In the genomic region with DNA sequence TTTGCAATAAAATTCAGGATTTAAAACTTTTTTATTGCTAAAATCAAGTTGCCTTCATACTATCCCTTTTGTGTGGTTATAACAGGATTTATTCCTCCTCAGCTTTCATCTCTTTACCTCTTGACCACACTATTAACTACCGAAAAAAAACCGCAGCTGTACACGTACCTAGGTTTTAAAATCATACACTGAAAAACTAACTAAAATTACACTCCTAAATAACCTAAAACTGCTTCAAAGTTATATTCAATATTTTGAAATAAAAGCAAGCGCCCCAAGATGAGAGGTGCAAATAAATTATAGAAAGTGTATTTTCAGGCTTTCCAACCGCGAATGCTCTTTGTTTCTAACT, we compare ENCODE assay signal across 8 cellular contexts. TPM values are rescaled to one million over a fixed set of nuclear protein-coding genes. Genes with fewer than 3 reads are reported as not detected.
DNase-seq lines count a peak whose midpoint lies in the region; ATAC-seq, FAIRE-seq and TF ChIP-seq lines count a peak whose summit lies in the region.

No MANE protein-coding gene starts in this region.

- no peak for ATAC-seq in HG03097 (IDR thresholded peaks at IDR 0.05; ENCODE audit: low FRiP score, unreplicated experiment)

- WGBS in thymus: 21% methylated on average over 6 of the region's 6 CpGs

- peak overlapping the region; percentile 86 for H3K27ac Mint-ChIP-seq in activated CD4-positive, alpha-beta T cell treated with anti-CD3 and anti-CD28 coated beads, Interleukin-2, amount 10 ng/mL, durations not matched to agents 7 days and 5 days
- H3K27ac Mint-ChIP-seq in activated T-helper 1 cell treated with anti-CD3 and anti-CD28 coated beads, Interleukin-12 subunit alpha, Interleukin-12 subunit beta, Interleukin-2, Interleukin-4 antibody, amounts not matched to agents 30 ng/mL and 10 ng/mL and 1 ng/mL, durations not matched to agents 14 hours and 24 hours and 36 hours: no peak overlapping the region

- peak overlapping the region; percentile 60 to 84 (median 81) for H3K4me3 ChIP-seq in keratinocyte (ENCODE audit: control insufficient read depth in 2 of 3, extremely low read depth in 1 of 3, insufficient read depth in 2 of 3, low read depth in 1 of 3, low read length in 3 of 3)
- peak overlapping the region; percentile 87 for H3K4me3 ChIP-seq in thymus (ENCODE audit: low read length)

- peak overlapping the region; percentile 92 for H3K4me3 Mint-ChIP-seq in activated CD4-positive, alpha-beta T cell treated with anti-CD3 and anti-CD28 coated beads, Interleukin-2, amount 10 ng/mL, durations not matched to agents 7 days and 5 days
- H3K4me3 Mint-ChIP-seq in activated T-helper 1 cell treated with anti-CD3 and anti-CD28 coated beads, Interleukin-12 subunit alpha, Interleukin-12 subunit beta, Interleukin-2, Interleukin-4 antibody, amounts not matched to agents 30 ng/mL and 10 ng/mL and 1 ng/mL, durations not matched to agents 14 hours and 24 hours and 36 hours: peak overlapping the region; percentile 91

- no peak for DNase-seq in activated CD4-positive, alpha-beta T cell treated with anti-CD3 and anti-CD28 coated beads, Interleukin-2, amount 10 ng/mL, durations not matched to agents 7 days and 5 days
- no peak for DNase-seq in activated CD4-positive, alpha-beta T cell treated with anti-CD3 and anti-CD28 coated beads for 48 hours
- no peak for DNase-seq in activated T-helper 1 cell treated with anti-CD3 and anti-CD28 coated beads, Interleukin-12 subunit alpha, Interleukin-12 subunit beta, Interleukin-2, Interleukin-4 antibody, amounts not matched to agents 30 ng/mL and 10 ng/mL and 1 ng/mL, durations not matched to agents 14 hours and 24 hours and 36 hours (ENCODE audit: low spot score)
- DNase-seq in keratinocyte (ENCODE audit: low read depth, low spot score) (no peak), NCI-H446 treated with DMSO at 0.1 percent for 48 hours (lab: John Stamatoyannopoulos, UW) (no peak), SIG-M5 (lab: John Stamatoyannopoulos, UW) (no peak)

- no peaks in the 10 kb centered on the region for H3K36me3 ChIP-seq in keratinocyte (ENCODE audit: control insufficient read depth in 2 of 2, extremely low read depth in 1 of 2, insufficient read depth in 2 of 2, low read length in 2 of 2)
- H3K36me3 ChIP-seq in thymus (ENCODE audit: control insufficient read depth, insufficient read depth): no peaks in the 10 kb centered on the region

- H3K4me1 ChIP-seq in keratinocyte (ENCODE audit: control insufficient read depth, extremely low read depth, insufficient read depth, low read length) (no peaks in the 10 kb centered on the region), thymus (ENCODE audit: control insufficient read depth, insufficient read depth, low read length) (no peaks in the 10 kb centered on the region)

- intact Hi-C loops in activated T-helper 1 cell treated with anti-CD3 and anti-CD28 coated beads, Interleukin-12 subunit alpha, Interleukin-12 subunit beta, Interleukin-2, Interleukin-4 antibody, amounts not matched to agents 30 ng/mL and 10 ng/mL and 1 ng/mL, durations not matched to agents 14 hours and 24 hours and 36 hours (cut with micrococcal nuclease): loop anchor here (1.0 to 5.0 kb wide), 4 partner anchors 68 to 1446 kb away; a partner anchor contains a TSS

- no peak for FAIRE-seq in keratinocyte (lab: Jason Lieb, UNC)

- H2AFZ ChIP-seq in keratinocyte (ENCODE audit: control insufficient read depth, low read length): peak overlapping the region; percentile 64

- TF ChIP-seq CTCF in keratinocyte (optimal IDR thresholded peaks at IDR 0.05 in 1 of 3, IDR thresholded peaks at IDR 0.05 in 1 of 3, conservative IDR thresholded peaks at IDR 0.05 in 1 of 3; ENCODE audit: extremely low read depth in 1 of 3, insufficient read depth in 2 of 3, low read length in 3 of 3): no peak

- H3K27ac ChIP-seq in keratinocyte (ENCODE audit: control insufficient read depth, insufficient read depth, low read length) (peak overlapping the region; percentile 4), thymus (ENCODE audit: low read depth) (no peak overlapping the region)

- peaks cover 4% of the 10 kb centered on the region for H3K79me2 ChIP-seq in keratinocyte (ENCODE audit: control insufficient read depth, insufficient read depth, low read length)

- CTCF ChIA-PET in activated CD4-positive, alpha-beta T cell treated with anti-CD3 and anti-CD28 coated beads, Interleukin-2, amount 10 ng/mL, durations not matched to agents 7 days and 5 days (lab: Charles Lee): interaction anchor here (0.6 to 1.8 kb wide), 30 partner anchors 9 to 1970 kb away, joined by 3 to 7 read pairs (median 4); a partner anchor contains a TSS

- POLR2A ChIA-PET in activated CD4-positive, alpha-beta T cell treated with anti-CD3 and anti-CD28 coated beads, Interleukin-2, amount 10 ng/mL, durations not matched to agents 7 days and 5 days (lab: Charles Lee): interaction anchor here (0.7 kb wide), 1 partner anchor 68 kb away, joined by 4 read pairs; no protein-coding TSS in a partner anchor

- no peaks in the 10 kb centered on the region for H3K36me3 Mint-ChIP-seq in activated CD4-positive, alpha-beta T cell treated with anti-CD3 and anti-CD28 coated beads, Interleukin-2, amount 10 ng/mL, durations not matched to agents 7 days and 5 days (ENCODE audit: low read depth)
- H3K36me3 Mint-ChIP-seq in activated T-helper 1 cell treated with anti-CD3 and anti-CD28 coated beads, Interleukin-12 subunit alpha, Interleukin-12 subunit beta, Interleukin-2, Interleukin-4 antibody, amounts not matched to agents 30 ng/mL and 10 ng/mL and 1 ng/mL, durations not matched to agents 14 hours and 24 hours and 36 hours (ENCODE audit: low read depth): peaks cover 1% of the 10 kb centered on the region

- H3K9ac ChIP-seq in keratinocyte (ENCODE audit: control insufficient read depth, extremely low read depth, insufficient read depth, low read length): peak overlapping the region; percentile 75

- no peaks in the 10 kb centered on the region for H3K27me3 ChIP-seq in keratinocyte (ENCODE audit: control insufficient read depth, extremely low read depth, insufficient read depth, low read length)
- no peaks in the 10 kb centered on the region for H3K27me3 ChIP-seq in thymus (ENCODE audit: control insufficient read depth, insufficient read depth)

- H4K20me1 ChIP-seq in keratinocyte (ENCODE audit: control insufficient read depth, extremely low read depth, insufficient read depth, low read length): no peaks in the 10 kb centered on the region

- H3K4me1 Mint-ChIP-seq in activated CD4-positive, alpha-beta T cell treated with anti-CD3 and anti-CD28 coated beads, Interleukin-2, amount 10 ng/mL, durations not matched to agents 7 days and 5 days: peaks cover 19% of the 10 kb centered on the region
- peaks cover 19% of the 10 kb centered on the region for H3K4me1 Mint-ChIP-seq in activated T-helper 1 cell treated with anti-CD3 and anti-CD28 coated beads, Interleukin-12 subunit alpha, Interleukin-12 subunit beta, Interleukin-2, Interleukin-4 antibody, amounts not matched to agents 30 ng/mL and 10 ng/mL and 1 ng/mL, durations not matched to agents 14 hours and 24 hours and 36 hours (ENCODE audit: low read depth)

- H3K9me3 ChIP-seq in keratinocyte (ENCODE audit: control insufficient read depth, low read depth, low read length) (no peaks in the 10 kb centered on the region), thymus (ENCODE audit: control insufficient read depth) (no peaks in the 10 kb centered on the region)

- dilution Hi-C loops in keratinocyte (cut with MboI; ENCODE audit: extremely low pct_ligation_motif_present, low sequenced_read_pairs): no loop called here

- H3K9me3 Mint-ChIP-seq in activated CD4-positive, alpha-beta T cell treated with anti-CD3 and anti-CD28 coated beads, Interleukin-2, amount 10 ng/mL, durations not matched to agents 7 days and 5 days: no peaks in the 10 kb centered on the region
- no peaks in the 10 kb centered on the region for H3K9me3 Mint-ChIP-seq in activated T-helper 1 cell treated with anti-CD3 and anti-CD28 coated beads, Interleukin-12 subunit alpha, Interleukin-12 subunit beta, Interleukin-2, Interleukin-4 antibody, amounts not matched to agents 30 ng/mL and 10 ng/mL and 1 ng/mL, durations not matched to agents 14 hours and 24 hours and 36 hours

- no peaks in the 10 kb centered on the region for H3K27me3 Mint-ChIP-seq in activated CD4-positive, alpha-beta T cell treated with anti-CD3 and anti-CD28 coated beads, Interleukin-2, amount 10 ng/mL, durations not matched to agents 7 days and 5 days
- H3K27me3 Mint-ChIP-seq in activated T-helper 1 cell treated with anti-CD3 and anti-CD28 coated beads, Interleukin-12 subunit alpha, Interleukin-12 subunit beta, Interleukin-2, Interleukin-4 antibody, amounts not matched to agents 30 ng/mL and 10 ng/mL and 1 ng/mL, durations not matched to agents 14 hours and 24 hours and 36 hours (ENCODE audit: insufficient read depth): peaks cover 4% of the 10 kb centered on the region

- H3K9me1 ChIP-seq in keratinocyte (ENCODE audit: control insufficient read depth, extremely low read depth, insufficient read depth, low read length): no peaks in the 10 kb centered on the region

- H3K4me2 ChIP-seq in keratinocyte (ENCODE audit: control insufficient read depth, extremely low read depth, insufficient read depth, low read depth, low read length): peak overlapping the region; percentile 68

RNA-seq across cellular contexts. Expression of a gene that starts 1.4 kb away (rescaled TPM):
- total RNA-seq in activated CD4-positive, alpha-beta T cell treated with anti-CD3 and anti-CD28 coated beads, Interleukin-2, amount 10 ng/mL, durations not matched to agents 7 days and 5 days: 10 to 100 TPM; 27.1 to 28.3 TPM
- total RNA-seq in activated T-helper 1 cell treated with anti-CD3 and anti-CD28 coated beads, Interleukin-12 subunit alpha, Interleukin-12 subunit beta, Interleukin-2, Interleukin-4 antibody, amounts not matched to agents 30 ng/mL and 10 ng/mL and 1 ng/mL, durations not matched to agents 14 hours and 24 hours and 36 hours: 17.3 and 19.1 TPM in 2 replicates
- polyA plus RNA-seq in keratinocyte (19.3 to 26.4 TPM (median 24.0 TPM) in 3 replicates), thymus (106 TPM)
- polyA plus RNA-seq in keratinocyte (2011; ENCODE audit: low read depth): 8.0 TPM
- 14.1 and 30.2 TPM in 2 replicates for polyA plus RNA-seq in keratinocyte (2011; cell fraction: cytosol; rRNA removed)
- 15.3 and 16.1 TPM in 2 replicates for polyA plus RNA-seq in keratinocyte (2011; cell fraction: nucleus; rRNA removed)
- polyA plus RNA-seq in keratinocyte (2012; ENCODE audit: low replicate concordance): 21.9 and 24.8 TPM in 2 replicates
- 4.1 to 18.5 TPM (median 8.3 TPM) in 3 replicates for polyA minus RNA-seq in keratinocyte
- 14.8 TPM for polyA minus RNA-seq in keratinocyte (2011; cell fraction: cytosol; rRNA and poly(A)+ RNA removed)
- polyA minus RNA-seq in keratinocyte (2011; cell fraction: nucleus; rRNA and poly(A)+ RNA removed): 2.6 and 3.8 TPM in 2 replicates

RNA-seq across cellular contexts. Expression of a gene that starts 39.0 kb away (rescaled TPM):
- 10 to 100 TPM; 39.7 to 43.2 TPM for total RNA-seq in activated CD4-positive, alpha-beta T cell treated with anti-CD3 and anti-CD28 coated beads, Interleukin-2, amount 10 ng/mL, durations not matched to agents 7 days and 5 days
- total RNA-seq in activated T-helper 1 cell treated with anti-CD3 and anti-CD28 coated beads, Interleukin-12 subunit alpha, Interleukin-12 subunit beta, Interleukin-2, Interleukin-4 antibody, amounts not matched to agents 30 ng/mL and 10 ng/mL and 1 ng/mL, durations not matched to agents 14 hours and 24 hours and 36 hours: 57.6 and 63.3 TPM in 2 replicates
- polyA plus RNA-seq in keratinocyte (46.6 to 84.3 TPM (median 58.8 TPM) in 3 replicates), thymus (106 TPM)
- 10.1 TPM for polyA plus RNA-seq in keratinocyte (2011; ENCODE audit: low read depth)
- 45.1 and 82.7 TPM in 2 replicates for polyA plus RNA-seq in keratinocyte (2011; cell fraction: cytosol; rRNA removed)
- 51.2 and 67.7 TPM in 2 replicates for polyA plus RNA-seq in keratinocyte (2011; cell fraction: nucleus; rRNA removed)
- 44.4 and 48.0 TPM in 2 replicates for polyA plus RNA-seq in keratinocyte (2012; ENCODE audit: low replicate concordance)
- 18.2 to 34.5 TPM (median 23.5 TPM) in 3 replicates for polyA minus RNA-seq in keratinocyte
- 22.1 TPM for polyA minus RNA-seq in keratinocyte (2011; cell fraction: cytosol; rRNA and poly(A)+ RNA removed)
- polyA minus RNA-seq in keratinocyte (2011; cell fraction: nucleus; rRNA and poly(A)+ RNA removed): 9.1 and 20.2 TPM in 2 replicates
